11 cellular contexts compared by ENCODE assay signal in genomic region chr11:66967670-66968425, GRCh38. TPM values are rescaled to one million over a fixed set of nuclear protein-coding genes. Genes with fewer than 3 reads are reported as not detected.
DNase-seq lines count a peak whose midpoint lies in the region; ATAC-seq and TF ChIP-seq lines count a peak whose summit lies in the region.
"Had no signal": no experiment of that assay in that cellular context is flagged by ENCODE, and none has a peak within 500 bp of the region (broad histone marks: within the 10 kb centered on the region; RNA-seq: fewer than 3 reads in every experiment).

No MANE protein-coding gene starts in this region.

- TF ChIP-seq CTCF in endothelial cell (IDR thresholded peaks at IDR 0.05; ENCODE audit: unreplicated experiment) (no peak), nephron progenitor cell (IDR thresholded peaks at IDR 0.05) (no peak)

- DNase-seq in CD1c-positive myeloid dendritic cell (ENCODE audit: extremely low spot score), result peak; percentile 48
- no peak for DNase-seq in endothelial cell (ENCODE audit: low spot score)
- no peak for DNase-seq in nephron progenitor cell
- no peak for DNase-seq in C1 segment of cervical spinal cord (lab: John Stamatoyannopoulos, UW)
- DNase-seq in cerebellar nuclear complex (lab: John Stamatoyannopoulos, UW), result no peak
- DNase-seq: kidney, T-cell had no signal

- ATAC-seq in GM21526 (IDR thresholded peaks at IDR 0.05; ENCODE audit: low FRiP score, unreplicated experiment), result no peak
- no peak for ATAC-seq in HG02798 (IDR thresholded peaks at IDR 0.05; ENCODE audit: poor library complexity, unreplicated experiment)
- ATAC-seq: T-cell had no signal

- H3K36me3 Mint-ChIP-seq in endothelial cell (ENCODE audit: low read depth, unreplicated experiment) (no peaks in the 10 kb centered on the region), nephron progenitor cell (ENCODE audit: low read depth) (no peaks in the 10 kb centered on the region)
- H3K36me3 Mint-ChIP-seq: T-cell had no signal

- H3K27ac Mint-ChIP-seq in endothelial cell (ENCODE audit: unreplicated experiment) (no peak overlapping the region), nephron progenitor cell (peak overlapping the region; percentile 20)
- H3K27ac Mint-ChIP-seq: T-cell had no signal

- H3K27me3 Mint-ChIP-seq in endothelial cell (ENCODE audit: unreplicated experiment) (peaks cover 5% of the 10 kb centered on the region), nephron progenitor cell (ENCODE audit: low read depth, poor library complexity) (no peaks in the 10 kb centered on the region)

- H3K4me1 Mint-ChIP-seq in endothelial cell (ENCODE audit: unreplicated experiment) (peaks cover 13% of the 10 kb centered on the region), nephron progenitor cell (peaks cover 15% of the 10 kb centered on the region)

- H3K4me3 Mint-ChIP-seq in endothelial cell (ENCODE audit: unreplicated experiment) (peak overlapping the region; percentile 34), nephron progenitor cell (no peak overlapping the region)
- H3K4me3 Mint-ChIP-seq: T-cell had no signal

- no peaks in the 10 kb centered on the region for H3K9me3 Mint-ChIP-seq in endothelial cell (ENCODE audit: unreplicated experiment)
- peaks cover 14% of the 10 kb centered on the region for H3K9me3 Mint-ChIP-seq in nephron progenitor cell
- H3K9me3 Mint-ChIP-seq: T-cell had no signal

TF ChIP-seq in PFSK-1, 5 proteins besides CTCF, POLR2A, EP300 and RAD21:
- TF ChIP-seq FOXP2 (optimal IDR thresholded peaks at IDR 0.05; ENCODE audit: borderline replicate concordance, extremely low read depth, extremely low read length, insufficient read depth) (no peak), SIN3A (IDR thresholded peaks at IDR 0.05; ENCODE audit: borderline replicate concordance, insufficient read depth, low read length) (0 out of 2 replicates have a peak, but pooled peaks have one; percentile 15), POLR2AphosphoS5 (IDR thresholded peaks at IDR 0.05; ENCODE audit: low read depth, low read length) (no peak), TAF1 (IDR thresholded peaks at IDR 0.05; ENCODE audit: borderline replicate concordance, insufficient read depth, low read length) (no peak), REST (IDR thresholded peaks at IDR 0.05; ENCODE audit: insufficient read depth in 1 of 2, low read depth in 2 of 2, low read length in 2 of 2) (no peak)

RNA-seq across cellular contexts. Expression of gene C11orf86, which starts 7.3 kb away (rescaled TPM):
- not detected for polyA plus RNA-seq in PFSK-1 (2012; ENCODE audit: insufficient read length, low read depth)
- not detected for total RNA-seq in endothelial cell (ENCODE audit: unreplicated experiment)
- total RNA-seq: kidney, right cardiac atrium, T-cell had no signal
- polyA plus RNA-seq: right cardiac atrium had no signal

RNA-seq across cellular contexts. Expression of gene PC, which starts 9.7 kb away (rescaled TPM):
- polyA plus RNA-seq in PFSK-1 (2012; ENCODE audit: insufficient read length, low read depth), result 47.4 TPM
- total RNA-seq in endothelial cell (ENCODE audit: unreplicated experiment), result 5.8 TPM

RNA-seq across cellular contexts. Expression of gene SYT12, which starts 55.1 kb away (rescaled TPM):
- polyA plus RNA-seq in PFSK-1 (2012; ENCODE audit: insufficient read length, low read depth), result 1.6 TPM
- total RNA-seq in endothelial cell (ENCODE audit: unreplicated experiment), result 0.82 TPM
